12 cellular contexts compared by ENCODE assay signal in the genomic region with DNA sequence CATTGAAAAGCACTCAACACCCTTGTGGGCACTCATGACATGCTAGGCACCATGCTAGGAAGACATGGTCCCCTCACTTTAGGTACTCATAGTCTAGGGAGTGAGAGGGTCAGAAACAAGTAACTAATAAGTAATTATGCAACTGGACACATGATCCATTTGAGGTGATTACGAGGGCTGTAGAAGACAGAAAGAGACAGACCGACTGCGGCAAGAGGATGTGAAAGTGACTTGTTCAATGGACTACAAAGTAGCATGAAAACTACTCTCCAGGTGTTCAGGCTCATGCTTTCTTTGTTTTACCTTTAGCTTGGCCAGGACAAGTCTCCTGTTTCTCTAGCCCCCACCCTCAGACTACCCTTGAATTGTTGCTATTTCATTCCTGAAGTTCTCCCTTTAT.
DNase-seq lines count a peak whose midpoint lies in the region; ATAC-seq and TF ChIP-seq lines count a peak whose summit lies in the region.
"Had no signal": no experiment of that assay in that cellular context is flagged by ENCODE, and none has a peak within 500 bp of the region (broad histone marks: within the 10 kb centered on the region; RNA-seq: fewer than 3 reads in every experiment).

No MANE protein-coding gene starts in this region.

- no peak overlapping the region for H3K4me3 ChIP-seq in MM.1S (ENCODE audit: low read length)
- no peak overlapping the region for H3K4me3 ChIP-seq in CD4-positive, alpha-beta memory T cell (ENCODE audit: low read length in 2 of 2)
- H3K4me3 ChIP-seq: vagina had no signal

- no peaks in the 10 kb centered on the region for H3K4me1 Mint-ChIP-seq in CD4-positive, alpha-beta memory T cell
- peaks cover 4% of the 10 kb centered on the region for H3K4me1 Mint-ChIP-seq in activated CD4-positive, alpha-beta T cell treated with anti-CD3 and anti-CD28 coated beads for 36 hours

- no peak overlapping the region for H3K4me2 ChIP-seq in MM.1S (ENCODE audit: low read depth, low read length)

- DNase-seq in GM10248 (ENCODE audit: extremely low spot score) (peak; percentile 70), MM.1S (peak; percentile 57), T1000 (lab: John Stamatoyannopoulos, UW) (no peak), islet precursor cell (no peak)
- DNase-seq in CD4-positive, alpha-beta memory T cell = no peak
- DNase-seq in activated CD4-positive, alpha-beta T cell treated with anti-CD3 and anti-CD28 coated beads for 36 hours = no peak
- DNase-seq: endodermal cell, OCI-M1 had no signal

- no peaks in the 10 kb centered on the region for H3K9me3 ChIP-seq in MM.1S (replicated peaks; ENCODE audit: insufficient read depth, low read length)
- no peaks in the 10 kb centered on the region for H3K9me3 ChIP-seq in CD4-positive, alpha-beta memory T cell (ENCODE audit: control insufficient read depth in 1 of 2, low read length in 2 of 2)
- H3K9me3 ChIP-seq: vagina had no signal

- POLR2A ChIA-PET in GM10248 (lab: Yijun Ruan, JAX) = no interaction called here
- POLR2A ChIA-PET in CD4-positive, alpha-beta memory T cell (lab: Charles Lee; ENCODE audit: partially characterized antibody) = no interaction called here
- POLR2A ChIA-PET in activated CD4-positive, alpha-beta T cell treated with anti-CD3 and anti-CD28 coated beads for 36 hours (lab: Charles Lee) = no interaction called here

- peak; percentile 85 for ATAC-seq in GM19438 (IDR thresholded peaks at IDR 0.05; ENCODE audit: low read depth, unreplicated experiment)
- ATAC-seq in HG02885 (IDR thresholded peaks at IDR 0.05; ENCODE audit: poor library complexity, unreplicated experiment) = peak; percentile 78
- ATAC-seq in activated CD4-positive, alpha-beta T cell treated with anti-CD3 and anti-CD28 coated beads for 36 hours = no peak

- H3K27me3 ChIP-seq in MM.1S (replicated peaks; ENCODE audit: insufficient read depth, low read length) = no peaks in the 10 kb centered on the region
- H3K27me3 ChIP-seq in CD4-positive, alpha-beta memory T cell (ENCODE audit: insufficient read depth, low read length) = no peaks in the 10 kb centered on the region
- H3K27me3 ChIP-seq: vagina had no signal

- no peak overlapping the region for H3K4me3 Mint-ChIP-seq in CD4-positive, alpha-beta memory T cell
- H3K4me3 Mint-ChIP-seq in activated CD4-positive, alpha-beta T cell treated with anti-CD3 and anti-CD28 coated beads for 36 hours = no peak overlapping the region
- H3K4me3 Mint-ChIP-seq: endodermal cell had no signal

- no peaks in the 10 kb centered on the region for H3F3A ChIP-seq in MM.1S (ENCODE audit: insufficient read depth, low read length)

- no peaks in the 10 kb centered on the region for H3K36me3 ChIP-seq in MM.1S (replicated peaks; ENCODE audit: insufficient read depth, low read length)
- no peaks in the 10 kb centered on the region for H3K36me3 ChIP-seq in CD4-positive, alpha-beta memory T cell (ENCODE audit: insufficient read depth, low read length)
- H3K36me3 ChIP-seq: vagina, WERI-Rb-1 had no signal

- CTCF ChIA-PET in GM10248 (lab: Yijun Ruan, JAX) = interaction anchor here (1.3 kb wide), 1 partner anchor 9 kb away, joined by 4 read pairs; no protein-coding TSS in a partner anchor
- CTCF ChIA-PET in CD4-positive, alpha-beta memory T cell (lab: Charles Lee; ENCODE audit: partially characterized antibody) = no interaction called here
- CTCF ChIA-PET in activated CD4-positive, alpha-beta T cell treated with anti-CD3 and anti-CD28 coated beads for 36 hours (lab: Charles Lee) = interaction anchor here (0.6 kb wide), 1 partner anchor 159 kb away, joined by 3 read pairs; no protein-coding TSS in a partner anchor

- H3K9me2 ChIP-seq in MM.1S (replicated peaks; ENCODE audit: insufficient read depth, low read length) = no peaks in the 10 kb centered on the region

- no peak for TF ChIP-seq CTCF in GM10248 (IDR thresholded peaks at IDR 0.05; ENCODE audit: control extremely low read depth, extremely low read depth, low read depth, missing control alignments)
- TF ChIP-seq CTCF in MM.1S (IDR thresholded peaks at IDR 0.05; ENCODE audit: low read length) = no peak

- intact Hi-C loops in CD4-positive, alpha-beta memory T cell (cut with micrococcal nuclease) = no loop called here
- intact Hi-C loops in activated CD4-positive, alpha-beta T cell treated with anti-CD3 and anti-CD28 coated beads for 36 hours (cut with DNase I, micrococcal nuclease) = no loop called here

- H3K27me3 Mint-ChIP-seq in CD4-positive, alpha-beta memory T cell = peaks cover 0 to 2% of the 10 kb centered on the region in 2 donors
- H3K27me3 Mint-ChIP-seq in activated CD4-positive, alpha-beta T cell treated with anti-CD3 and anti-CD28 coated beads for 36 hours = no peaks in the 10 kb centered on the region

- H3K36me3 Mint-ChIP-seq in CD4-positive, alpha-beta memory T cell = no peaks in the 10 kb centered on the region
- H3K36me3 Mint-ChIP-seq in activated CD4-positive, alpha-beta T cell treated with anti-CD3 and anti-CD28 coated beads for 36 hours (ENCODE audit: low read depth) = no peaks in the 10 kb centered on the region

- 0 out of 2 replicates have a peak, but pooled peaks cover 3% of the 10 kb centered on the region for H3K4me1 ChIP-seq in MM.1S (ENCODE audit: low read length)
- no peaks in the 10 kb centered on the region for H3K4me1 ChIP-seq in CD4-positive, alpha-beta memory T cell (ENCODE audit: insufficient read depth, low read length)

- no peaks in the 10 kb centered on the region for H3K79me2 ChIP-seq in MM.1S (ENCODE audit: low read length)

- H2AFZ ChIP-seq in MM.1S (ENCODE audit: low read length) = no peak overlapping the region

- H3K27ac ChIP-seq in MM.1S (ENCODE audit: low read length) = no peak overlapping the region
- H3K27ac ChIP-seq in CD4-positive, alpha-beta memory T cell (ENCODE audit: low read depth, low read length) = no peak overlapping the region
- H3K27ac ChIP-seq: vagina, WERI-Rb-1 had no signal

- H3K9ac ChIP-seq in MM.1S (ENCODE audit: low read length) = no peak overlapping the region

- H3K9me3 Mint-ChIP-seq in CD4-positive, alpha-beta memory T cell = peaks cover 0 to 1% (median 0%) of the 10 kb centered on the region in 8 donors
- no peaks in the 10 kb centered on the region for H3K9me3 Mint-ChIP-seq in activated CD4-positive, alpha-beta T cell treated with anti-CD3 and anti-CD28 coated beads for 36 hours (ENCODE audit: low read depth)
- H3K9me3 Mint-ChIP-seq: endodermal cell had no signal

- no peaks in the 10 kb centered on the region for H4K20me1 ChIP-seq in MM.1S (ENCODE audit: insufficient read depth, low read length)

- no peak overlapping the region for H3K27ac Mint-ChIP-seq in CD4-positive, alpha-beta memory T cell
- no peak overlapping the region for H3K27ac Mint-ChIP-seq in activated CD4-positive, alpha-beta T cell treated with anti-CD3 and anti-CD28 coated beads for 36 hours
- H3K27ac Mint-ChIP-seq: endodermal cell had no signal

Comparison
In these comparisons a context has a peak if more than half of its experiments do, and no peak if none do; other contexts are left out.
1. DNase-seq: peak in GM10248 (single experiment) and MM.1S (single experiment); none in CD4-positive, alpha-beta memory T cell (0 of 5), activated CD4-positive, alpha-beta T cell treated with anti-CD3 and anti-CD28 coated beads for 36 hours (single experiment), T1000 (single experiment) and islet precursor cell (single experiment).